ENCODE assay signal across 9 cellular contexts in the genomic region with DNA sequence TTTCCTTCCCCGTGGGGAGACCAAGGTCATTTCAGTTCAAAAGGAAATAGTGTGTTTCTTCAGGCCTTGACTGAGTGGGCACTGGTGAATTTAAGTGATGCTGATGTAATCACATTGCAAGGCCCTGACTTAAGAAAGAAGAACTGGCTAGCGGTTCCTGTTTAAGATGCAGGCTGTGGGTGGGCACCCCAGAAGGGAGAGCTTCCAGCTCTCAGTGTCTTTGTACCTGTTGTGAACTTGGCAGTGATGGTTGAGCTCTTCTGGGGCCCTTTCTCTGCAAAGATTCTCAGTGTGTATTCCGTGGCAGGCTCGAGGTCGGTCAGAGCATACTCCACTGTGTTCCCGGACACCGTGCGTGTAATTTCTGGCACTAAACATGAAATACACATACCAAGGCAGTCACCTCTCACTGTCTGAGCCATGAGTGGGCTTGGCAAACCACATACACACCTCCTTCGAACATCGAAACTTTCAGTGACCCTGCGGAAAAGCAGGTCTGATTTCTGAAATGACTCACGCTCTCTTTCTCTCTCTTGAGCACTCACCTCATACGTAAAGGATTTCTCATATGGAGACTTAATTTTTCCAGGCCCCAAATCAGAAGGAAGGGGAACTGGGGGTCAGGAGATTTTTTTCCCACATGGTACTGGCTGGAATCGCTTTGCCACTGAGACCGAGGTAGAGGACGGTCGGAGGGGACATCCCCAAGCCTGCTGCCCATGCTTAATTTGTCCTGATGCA.
DNase-seq lines count a peak whose midpoint lies in the region; ATAC-seq and TF ChIP-seq lines count a peak whose summit lies in the region.
"Had no signal": no experiment of that assay in that cellular context is flagged by ENCODE, and none has a peak within 500 bp of the region (broad histone marks: within the 10 kb centered on the region; RNA-seq: fewer than 3 reads in every experiment).

No MANE protein-coding gene starts in this region.

- 0 out of 2 replicates have a peak overlapping the region, but pooled peaks have one; percentile 22 for H3K27ac ChIP-seq in OCI-LY3 (ENCODE audit: low read length)
- H3K27ac ChIP-seq in coronary artery, result peak overlapping the region; percentile 72 to 86
- H3K27ac ChIP-seq in sigmoid colon, result peak overlapping the region; percentile 61 to 91 (median 83)
- H3K27ac ChIP-seq: VCaP had no signal

- 75 to 83% methylated on average over 17 of the region's 17 CpGs for WGBS in sigmoid colon, 2 donors

- H3K4me1 ChIP-seq in OCI-LY3 (ENCODE audit: low read length), result peaks cover 15% of the 10 kb centered on the region
- peaks cover 0 to 89% (median 75%) of the 10 kb centered on the region in 4 donors for H3K4me1 ChIP-seq in sigmoid colon

- no peak for TF ChIP-seq POLR2A in sigmoid colon (IDR thresholded peaks at IDR 0.05)

- H2AFZ ChIP-seq in OCI-LY3 (ENCODE audit: low read depth, low read length), result no peak overlapping the region

- intact Hi-C loops in sigmoid colon (cut with DNase I), result loop anchor here (5.0 kb wide), 3 partner anchors 81 to 171 kb away; partner anchors contain the start of gene TNC

- peak overlapping the region; percentile 82 for H3K4me2 ChIP-seq in OCI-LY3 (ENCODE audit: low read length)

- H3K27me3 ChIP-seq in OCI-LY3 (ENCODE audit: low read depth, low read length), result peaks cover 94% of the 10 kb centered on the region
- H3K27me3 ChIP-seq in sigmoid colon, result no peaks in the 10 kb centered on the region

- no peak for TF ChIP-seq CTCF in OCI-LY3 (IDR thresholded peaks at IDR 0.05; ENCODE audit: low read depth, low read length)
- no peak for TF ChIP-seq CTCF in coronary artery (IDR thresholded peaks at IDR 0.05)
- no peak for TF ChIP-seq CTCF in sigmoid colon (IDR thresholded peaks at IDR 0.05)

- H3K9me3 ChIP-seq in OCI-LY3 (ENCODE audit: insufficient read depth, low read length) (no peaks in the 10 kb centered on the region), sigmoid colon (no peaks in the 10 kb centered on the region)

- TF ChIP-seq EP300 in sigmoid colon (IDR thresholded peaks at IDR 0.05), result peak in 2 of 4 donors; percentile 6 to 15

- H3K4me3 ChIP-seq in OCI-LY3 (ENCODE audit: low read length) (peak overlapping the region; percentile 54), coronary artery (no peak overlapping the region), sigmoid colon (no peak overlapping the region)

- peak; percentile 15 to 25 for DNase-seq in activated CD4-positive, alpha-beta T cell treated with anti-CD3 and anti-CD28 coated beads for 24 hours (ENCODE audit: low read depth in 2 of 2)
- no peak for DNase-seq in activated CD4-positive, alpha-beta T cell treated with anti-CD3 and anti-CD28 coated beads for 4 hours
- no peak for DNase-seq in coronary artery (ENCODE audit: low spot score)
- no peak for DNase-seq in sigmoid colon
- no peak for DNase-seq in NCI-H2081 treated with DMSO at 0.1 percent for 48 hours (lab: John Stamatoyannopoulos, UW)
- DNase-seq in D341Med (ENCODE audit: low spot score), result no peak

- no peaks in the 10 kb centered on the region for H3K36me3 ChIP-seq in OCI-LY3 (replicated peaks; ENCODE audit: low read depth, low read length)
- H3K36me3 ChIP-seq in sigmoid colon, result peaks cover 11 to 74% (median 36%) of the 10 kb centered on the region in 4 donors

- peaks cover 8% of the 10 kb centered on the region for H4K20me1 ChIP-seq in OCI-LY3 (ENCODE audit: insufficient read depth, low read length)

- H3K79me2 ChIP-seq in OCI-LY3 (ENCODE audit: low read length), result no peaks in the 10 kb centered on the region

- no peak overlapping the region for H3K9ac ChIP-seq in OCI-LY3 (ENCODE audit: low read length)

- peak; percentile 68 for ATAC-seq in HG02610 (IDR thresholded peaks at IDR 0.05; ENCODE audit: unreplicated experiment)

Comparison
In these comparisons a context has a peak if more than half of its experiments do, and no peak if none do; other contexts are left out.
1. DNase-seq: peak in activated CD4-positive, alpha-beta T cell treated with anti-CD3 and anti-CD28 coated beads for 24 hours (2 of 2); none in activated CD4-positive, alpha-beta T cell treated with anti-CD3 and anti-CD28 coated beads for 4 hours (0 of 2), coronary artery (single experiment), sigmoid colon (single experiment), NCI-H2081 treated with DMSO at 0.1 percent for 48 hours (single experiment) and D341Med (single experiment).
2. H3K27ac ChIP-seq: peak in every context shown above with its lines; median percentile 83 in sigmoid colon; 79 in coronary artery; 22 in OCI-LY3.